Comparison of ENCODE assay signal across 12 cellular contexts in genomic region chr20:50514035-50514337, GRCh38. TPM values are rescaled to one million over a fixed set of nuclear protein-coding genes. Genes with fewer than 3 reads are reported as not detected.
DNase-seq lines count a peak whose midpoint lies in the region; ATAC-seq and TF ChIP-seq lines count a peak whose summit lies in the region.
"Had no signal": no experiment of that assay in that cellular context is flagged by ENCODE, and none has a peak within 500 bp of the region (broad histone marks: within the 10 kb centered on the region; RNA-seq: fewer than 3 reads in every experiment).

No MANE protein-coding gene starts in this region.

- H3K9me3 Mint-ChIP-seq in T-helper 1 cell treated with Interleukin-12 subunit alpha and Interleukin-12 subunit beta and Interleukin-4 antibody, amounts not matched to agents 30 μg/mL and 1 μg/mL, for 36 hours: no peaks in the 10 kb centered on the region
- H3K9me3 Mint-ChIP-seq in activated CD4-positive, alpha-beta memory T cell treated with anti-CD3 and anti-CD28 coated beads, Interleukin-2, amount 10 ng/mL, durations not matched to agents 7 days and 5 days: no peaks in the 10 kb centered on the region
- H3K9me3 Mint-ChIP-seq in stimulated activated effector memory CD8-positive, alpha-beta T cell treated with anti-CD3 and anti-CD28 coated beads, Interleukin-12 subunit alpha, Interleukin-12 subunit beta, amount 100 ng/mL, for 72 hours: no peaks in the 10 kb centered on the region

- DNase-seq in T-helper 1 cell: no peak
- no peak for DNase-seq in activated CD4-positive, alpha-beta memory T cell treated with anti-CD3 and anti-CD28 coated beads, Interleukin-2, amount 10 ng/mL, durations not matched to agents 7 days and 5 days
- DNase-seq in fibroblast of lung (ENCODE audit: low read depth in 2 of 2): no peak
- no peak for DNase-seq in stimulated activated effector memory CD8-positive, alpha-beta T cell treated with anti-CD3 and anti-CD28 coated beads, Interleukin-12 subunit alpha, Interleukin-12 subunit beta, amount 100 ng/mL, for 72 hours (ENCODE audit: low spot score in 2 of 2)
- DNase-seq in RPMI8226: no peak
- no peak for DNase-seq in mucosa of descending colon
- DNase-seq in NCI-H446 (lab: John Stamatoyannopoulos, UW): no peak
- DNase-seq: 8988T, Kasumi-1, NCI-H526, T-helper 9 cell had no signal

- ATAC-seq in stimulated activated effector memory CD8-positive, alpha-beta T cell treated with anti-CD3 and anti-CD28 coated beads, Interleukin-12 subunit alpha, Interleukin-12 subunit beta, amount 100 ng/mL, for 72 hours: no peak
- no peak for ATAC-seq in mucosa of descending colon

- peaks cover 20% of the 10 kb centered on the region for H3K36me3 Mint-ChIP-seq in T-helper 1 cell treated with Interleukin-12 subunit alpha and Interleukin-12 subunit beta and Interleukin-4 antibody, amounts not matched to agents 30 μg/mL and 1 μg/mL, for 36 hours (ENCODE audit: low read depth)
- peaks cover 52% of the 10 kb centered on the region for H3K36me3 Mint-ChIP-seq in activated CD4-positive, alpha-beta memory T cell treated with anti-CD3 and anti-CD28 coated beads, Interleukin-2, amount 10 ng/mL, durations not matched to agents 7 days and 5 days (ENCODE audit: low read depth)
- H3K36me3 Mint-ChIP-seq in stimulated activated effector memory CD8-positive, alpha-beta T cell treated with anti-CD3 and anti-CD28 coated beads, Interleukin-12 subunit alpha, Interleukin-12 subunit beta, amount 100 ng/mL, for 72 hours: peaks cover 55% of the 10 kb centered on the region

- H3K4me1 Mint-ChIP-seq in T-helper 1 cell treated with Interleukin-12 subunit alpha and Interleukin-12 subunit beta and Interleukin-4 antibody, amounts not matched to agents 30 μg/mL and 1 μg/mL, for 36 hours (ENCODE audit: low read depth): peaks cover 73% of the 10 kb centered on the region
- H3K4me1 Mint-ChIP-seq in activated CD4-positive, alpha-beta memory T cell treated with anti-CD3 and anti-CD28 coated beads, Interleukin-2, amount 10 ng/mL, durations not matched to agents 7 days and 5 days: peaks cover 71% of the 10 kb centered on the region
- H3K4me1 Mint-ChIP-seq in stimulated activated effector memory CD8-positive, alpha-beta T cell treated with anti-CD3 and anti-CD28 coated beads, Interleukin-12 subunit alpha, Interleukin-12 subunit beta, amount 100 ng/mL, for 72 hours: peaks cover 71% of the 10 kb centered on the region

- TF ChIP-seq CTCF in fibroblast of lung (conservative IDR thresholded peaks at IDR 0.05 in 1 of 2, IDR thresholded peaks at IDR 0.05 in 1 of 2; ENCODE audit: low read depth in 1 of 2, low read length in 2 of 2) (no peak), mucosa of descending colon (IDR thresholded peaks at IDR 0.05) (no peak)

- H3K27ac ChIP-seq in fibroblast of lung (ENCODE audit: insufficient read depth, low read length): peak overlapping the region; percentile 48

- no peak overlapping the region for H2AFZ ChIP-seq in fibroblast of lung (ENCODE audit: low read length)

- CTCF ChIA-PET in activated CD4-positive, alpha-beta memory T cell treated with anti-CD3 and anti-CD28 coated beads, Interleukin-2, amount 10 ng/mL, durations not matched to agents 7 days and 5 days (lab: Charles Lee): interaction anchor here (1.2 to 5.5 kb wide), 7 partner anchors 9 to 65 kb away, joined by 3 to 22 read pairs (median 4); no protein-coding TSS in a partner anchor

- peak overlapping the region; percentile 99 for H3K4me2 ChIP-seq in fibroblast of lung (ENCODE audit: extremely low read depth, insufficient read depth, low read length)

- peaks cover 87% of the 10 kb centered on the region for H3K79me2 ChIP-seq in fibroblast of lung (ENCODE audit: control insufficient read depth, insufficient read depth, low read length)

- H3K27me3 Mint-ChIP-seq in T-helper 1 cell treated with Interleukin-12 subunit alpha and Interleukin-12 subunit beta and Interleukin-4 antibody, amounts not matched to agents 30 μg/mL and 1 μg/mL, for 36 hours (ENCODE audit: low read depth): no peaks in the 10 kb centered on the region
- no peaks in the 10 kb centered on the region for H3K27me3 Mint-ChIP-seq in activated CD4-positive, alpha-beta memory T cell treated with anti-CD3 and anti-CD28 coated beads, Interleukin-2, amount 10 ng/mL, durations not matched to agents 7 days and 5 days

- intact Hi-C loops in mucosa of descending colon (cut with DNase I, micrococcal nuclease): no loop called here

- H3K4me1 ChIP-seq in fibroblast of lung (ENCODE audit: control insufficient read depth, extremely low read depth, insufficient read depth, low read length): peaks cover 8% of the 10 kb centered on the region
- peaks cover 62% of the 10 kb centered on the region for H3K4me1 ChIP-seq in mucosa of descending colon (ENCODE audit: low read depth)

- H3K36me3 ChIP-seq in fibroblast of lung (ENCODE audit: control insufficient read depth, insufficient read depth, low read length) (no peaks in the 10 kb centered on the region), mucosa of descending colon (ENCODE audit: low read depth) (no peaks in the 10 kb centered on the region)

- H3K9me3 ChIP-seq in fibroblast of lung (ENCODE audit: control insufficient read depth, insufficient read depth, low read depth, low read length): no peaks in the 10 kb centered on the region
- H3K9me3 ChIP-seq in mucosa of descending colon: no peaks in the 10 kb centered on the region

- H3K27me3 ChIP-seq in fibroblast of lung (ENCODE audit: control insufficient read depth, insufficient read depth, low read length): no peaks in the 10 kb centered on the region

- peak overlapping the region; percentile 97 for H3K4me3 Mint-ChIP-seq in T-helper 1 cell treated with Interleukin-12 subunit alpha and Interleukin-12 subunit beta and Interleukin-4 antibody, amounts not matched to agents 30 μg/mL and 1 μg/mL, for 36 hours
- peak overlapping the region; percentile 91 for H3K4me3 Mint-ChIP-seq in activated CD4-positive, alpha-beta memory T cell treated with anti-CD3 and anti-CD28 coated beads, Interleukin-2, amount 10 ng/mL, durations not matched to agents 7 days and 5 days
- peak overlapping the region; percentile 94 for H3K4me3 Mint-ChIP-seq in stimulated activated effector memory CD8-positive, alpha-beta T cell treated with anti-CD3 and anti-CD28 coated beads, Interleukin-12 subunit alpha, Interleukin-12 subunit beta, amount 100 ng/mL, for 72 hours

- peak overlapping the region; percentile 95 for H3K27ac Mint-ChIP-seq in T-helper 1 cell treated with Interleukin-12 subunit alpha and Interleukin-12 subunit beta and Interleukin-4 antibody, amounts not matched to agents 30 μg/mL and 1 μg/mL, for 36 hours
- peak overlapping the region; percentile 93 for H3K27ac Mint-ChIP-seq in activated CD4-positive, alpha-beta memory T cell treated with anti-CD3 and anti-CD28 coated beads, Interleukin-2, amount 10 ng/mL, durations not matched to agents 7 days and 5 days
- peak overlapping the region; percentile 95 for H3K27ac Mint-ChIP-seq in stimulated activated effector memory CD8-positive, alpha-beta T cell treated with anti-CD3 and anti-CD28 coated beads, Interleukin-12 subunit alpha, Interleukin-12 subunit beta, amount 100 ng/mL, for 72 hours

- POLR2A ChIA-PET in activated CD4-positive, alpha-beta memory T cell treated with anti-CD3 and anti-CD28 coated beads, Interleukin-2, amount 10 ng/mL, durations not matched to agents 7 days and 5 days (lab: Charles Lee): interaction anchor here (0.7 to 13.9 kb wide), 9 partner anchors 9 to 322 kb away, joined by 3 to 209 read pairs (median 6); no protein-coding TSS in a partner anchor

- peak overlapping the region in 1 of 4 experiments; percentile 94 for H3K4me3 ChIP-seq in fibroblast of lung (replicated peaks in 1 of 4; ENCODE audit: control extremely low read depth in 1 of 4, insufficient read depth in 1 of 4, low read depth in 3 of 4, low read length in 4 of 4)
- no peak overlapping the region for H3K4me3 ChIP-seq in mucosa of descending colon

- H4K20me1 ChIP-seq in fibroblast of lung (ENCODE audit: control insufficient read depth, extremely low read depth, insufficient read depth, low read length): no peaks in the 10 kb centered on the region

- no peak overlapping the region for H3K9ac ChIP-seq in fibroblast of lung (ENCODE audit: insufficient read depth, low read length)

RNA-seq across cellular contexts. Expression of gene PTPN1, which starts 3.8 kb away (rescaled TPM):
- 10 to 100 TPM; 79.6 to 80.5 TPM for total RNA-seq in activated CD4-positive, alpha-beta memory T cell treated with anti-CD3 and anti-CD28 coated beads, Interleukin-2, amount 10 ng/mL, durations not matched to agents 7 days and 5 days
- total RNA-seq in fibroblast of lung: 12.8 and 20.0 TPM in 2 replicates
- 28.5 and 28.7 TPM in 2 replicates for polyA plus RNA-seq in fibroblast of lung
- polyA plus RNA-seq in fibroblast of lung (2012): 27.4 and 27.5 TPM in 2 replicates
- 37.8 and 39.8 TPM in 2 replicates for polyA minus RNA-seq in fibroblast of lung (ENCODE audit: low replicate concordance)
- total RNA-seq in mucosa of descending colon: 10 to 100 TPM; 33.2 to 35.1 (median 33.4) TPM
